In genomic region chr5:11038772-11039171, GRCh38 we compare ENCODE assay signal across 23 cellular contexts.
"Had no signal": no experiment of that assay in that cellular context is flagged by ENCODE, and none has a peak within 500 bp of the region (broad histone marks: within the 10 kb centered on the region; RNA-seq: fewer than 3 reads in every experiment).

No MANE protein-coding gene starts in this region.

- H3K4me2 ChIP-seq: neural progenitor cell, smooth muscle cell had no signal

- H3K4me1 ChIP-seq: gastrocnemius medialis, lower lobe of right lung, parathyroid adenoma, right lobe of liver, suprapubic skin, vagina had no signal

- H3K9ac ChIP-seq: neural progenitor cell, parathyroid adenoma had no signal

- H3K4me3 ChIP-seq: dorsolateral prefrontal cortex, gastrocnemius medialis, lower lobe of right lung, mucosa of descending colon, neural progenitor cell, right lobe of liver, smooth muscle cell, suprapubic skin, vagina had no signal

- H3K9me3 ChIP-seq: gastrocnemius medialis, lower lobe of right lung, mucosa of descending colon, right lobe of liver, suprapubic skin, vagina had no signal

- H3K27ac ChIP-seq: gastrocnemius medialis, lower lobe of right lung, neural progenitor cell, parathyroid adenoma, right lobe of liver, suprapubic skin, vagina had no signal

- DNase-seq: dorsolateral prefrontal cortex; effector CD4-positive, alpha-beta T cell; foreskin fibroblast; gastrocnemius medialis; head of caudate nucleus; left ventricle myocardium superior; lower lobe of right lung; mucosa of descending colon; naive thymus-derived CD4-positive, alpha-beta T cell; right lobe of liver; stimulated activated CD4-positive, alpha-beta T cell treated with anti-CD3 and anti-CD28 coated beads, Interleukin-12 subunit alpha, Interleukin-12 subunit beta, amount 100 ng/mL, for 4 hours; stimulated activated CD4-positive, alpha-beta T cell treated with anti-CD3 and anti-CD28 coated beads, Interleukin-1b, Interleukin-23, amount 100 ng/mL, for 48 hours; stimulated activated CD4-positive, alpha-beta T cell treated with anti-CD3 and anti-CD28 coated beads, Interleukin-4, amount 100 ng/mL, for 1 hour; stimulated activated CD8-positive, alpha-beta memory T cell treated with anti-CD3 and anti-CD28 coated beads, Interleukin-4, amount 100 ng/mL, for 48 hours; stimulated activated naive CD4-positive, alpha-beta T cell; stimulated activated naive CD8-positive, alpha-beta T cell treated with anti-CD3 and anti-CD28 coated beads, Interleukin-15, amount 100 ng/mL, for 72 hours; trophoblast cell had no signal

- H3K79me2 ChIP-seq: parathyroid adenoma had no signal

- ATAC-seq: gastrocnemius medialis; left ventricle myocardium superior; lower lobe of right lung; mucosa of descending colon; naive thymus-derived CD4-positive, alpha-beta T cell; right lobe of liver; stimulated activated naive CD8-positive, alpha-beta T cell treated with anti-CD3 and anti-CD28 coated beads, Interleukin-15, amount 100 ng/mL, for 72 hours had no signal

- H3K36me3 ChIP-seq: gastrocnemius medialis, lower lobe of right lung, neural progenitor cell, right lobe of liver, suprapubic skin, vagina had no signal

- FAIRE-seq: keratinocyte had no signal

- H3K27me3 ChIP-seq: dorsolateral prefrontal cortex, gastrocnemius medialis, neural progenitor cell, right lobe of liver, suprapubic skin, vagina had no signal

- H2AFZ ChIP-seq: neural progenitor cell, parathyroid adenoma had no signal
